25 cellular contexts compared by ENCODE assay signal in the genomic region with DNA sequence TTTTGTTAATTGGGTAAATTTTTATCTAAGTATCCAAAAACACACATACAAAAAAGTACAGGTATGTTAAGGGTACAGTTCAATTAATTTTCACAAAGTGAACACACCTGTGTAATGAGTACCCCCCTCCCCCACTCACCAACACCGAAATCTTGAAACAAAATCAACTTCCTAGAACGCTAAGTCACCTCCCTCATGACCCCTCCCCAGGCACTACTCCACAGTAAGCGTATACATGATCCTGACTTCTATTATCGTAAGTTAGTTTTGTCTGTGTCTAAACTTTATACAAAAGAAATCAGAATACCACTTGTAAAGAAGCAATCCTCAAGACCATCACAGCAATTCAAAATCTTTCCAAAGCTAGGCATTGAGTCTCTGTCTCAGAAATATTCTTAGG.
"Had no signal": no experiment of that assay in that cellular context is flagged by ENCODE, and none has a peak within 500 bp of the region (broad histone marks: within the 10 kb centered on the region; RNA-seq: fewer than 3 reads in every experiment).

No MANE protein-coding gene starts in this region.

- H3K27ac Mint-ChIP-seq: mesothelial cell of epicardium; nephron progenitor cell; stimulated activated effector memory CD8-positive, alpha-beta T cell treated with anti-CD3 and anti-CD28 coated beads, Interleukin-12 subunit alpha, Interleukin-12 subunit beta, amount 100 ng/mL, for 72 hours had no signal

- H3K36me3 ChIP-seq: left lung, ovary, sigmoid colon, tibial nerve, upper lobe of right lung, uterus had no signal

- H3K27me3 ChIP-seq: dorsolateral prefrontal cortex, left lung, ovary, sigmoid colon, testis, tibial nerve, upper lobe of right lung, uterus had no signal

- H3K9me3 ChIP-seq: left lung, mucosa of descending colon, ovary, psoas muscle, sigmoid colon, testis, tibial nerve, upper lobe of right lung, uterus had no signal

- H3K36me3 Mint-ChIP-seq: mesothelial cell of epicardium had no signal

- H3K4me3 Mint-ChIP-seq: mesothelial cell of epicardium; nephron progenitor cell; stimulated activated effector memory CD8-positive, alpha-beta T cell treated with anti-CD3 and anti-CD28 coated beads, Interleukin-12 subunit alpha, Interleukin-12 subunit beta, amount 100 ng/mL, for 72 hours had no signal

- H3K9me3 Mint-ChIP-seq: mesothelial cell of epicardium; nephron progenitor cell; stimulated activated effector memory CD8-positive, alpha-beta T cell treated with anti-CD3 and anti-CD28 coated beads, Interleukin-12 subunit alpha, Interleukin-12 subunit beta, amount 100 ng/mL, for 72 hours had no signal

- H3K27me3 Mint-ChIP-seq: naive thymus-derived CD4-positive, alpha-beta T cell had no signal

- DNase-seq: dorsolateral prefrontal cortex; effector CD4-positive, alpha-beta T cell; head of caudate nucleus; left cardiac atrium; left lung; mesenchymal stem cell; mucosa of descending colon; naive thymus-derived CD4-positive, alpha-beta T cell; nephron progenitor cell; nucleus accumbens; ovary; posterior cingulate gyrus; psoas muscle; right cardiac atrium; sigmoid colon; stimulated activated CD4-positive, alpha-beta T cell treated with anti-CD3 and anti-CD28 coated beads, Interleukin-2, amount 100 ng/mL, for 24 hours; stimulated activated CD4-positive, alpha-beta T cell treated with anti-CD3 and anti-CD28 coated beads, Interleukin-4, amount 100 ng/mL, for 24 hours; stimulated activated naive CD8-positive, alpha-beta T cell treated with anti-CD3 and anti-CD28 coated beads, Interleukin-15, Interleukin-2, amounts not matched to agents 100 U/mL and 50 U/mL, for 24 hours; substantia nigra; testis; upper lobe of right lung; uterus had no signal

- H3K27ac ChIP-seq: dorsolateral prefrontal cortex, left lung, ovary, psoas muscle, sigmoid colon, testis, tibial nerve, upper lobe of right lung, uterus had no signal

- ATAC-seq: left cardiac atrium; left lung; mucosa of descending colon; naive thymus-derived CD4-positive, alpha-beta T cell; psoas muscle; right cardiac atrium; stimulated activated effector memory CD8-positive, alpha-beta T cell treated with anti-CD3 and anti-CD28 coated beads, Interleukin-12 subunit alpha, Interleukin-12 subunit beta, amount 100 ng/mL, for 72 hours; stimulated activated naive CD8-positive, alpha-beta T cell treated with anti-CD3 and anti-CD28 coated beads, Interleukin-15, Interleukin-2, amounts not matched to agents 100 U/mL and 50 U/mL, for 24 hours; upper lobe of right lung had no signal

- H3K4me1 ChIP-seq: testis, uterus had no signal

- H3K4me3 ChIP-seq: dorsolateral prefrontal cortex, left lung, mucosa of descending colon, ovary, psoas muscle, sigmoid colon, testis, tibial nerve, upper lobe of right lung, uterus had no signal
